8 cellular contexts compared by ENCODE assay signal in genomic region chr1:205122489-205122882, GRCh38. TPM values are rescaled to one million over a fixed set of nuclear protein-coding genes. Genes with fewer than 3 reads are reported as not detected.
A peak's percentile ranks its signal among the peaks of the same experiment; 100 is the strongest.
DNase-seq lines count a peak whose midpoint lies in the region; ATAC-seq, FAIRE-seq and TF ChIP-seq lines count a peak whose summit lies in the region.

No MANE protein-coding gene starts in this region.

- no peak overlapping the region for H2BK12ac ChIP-seq in H9 (ENCODE audit: insufficient read length, low read depth, low read length)

- H3K18ac ChIP-seq in H9 (ENCODE audit: insufficient read length, low read depth, low read length) = no peak overlapping the region

- H3K9me3 ChIP-seq in A549 (no peaks in the 10 kb centered on the region), H9 (ENCODE audit: control insufficient read depth, low read depth, low read length) (no peaks in the 10 kb centered on the region), heart right ventricle (no peaks in the 10 kb centered on the region)

- intact Hi-C loops in heart right ventricle (cut with DNase I) = loop anchor here in 4 of 10 donors (1.0 to 10.0 kb wide), 4 partner anchors 89 to 135 kb away; partner anchors contain the start of genes DSTYK (in 1 of the 4) and TMCC2 (in 1 of the 4)

- peak; percentile 25; the same call in 1 of the 3 replicates for TF ChIP-seq CTCF in A549 (IDR thresholded peaks at IDR 0.05)
- TF ChIP-seq CTCF in H9 (conservative IDR thresholded peaks at IDR 0.05) = peak; percentile 12; the same call in 1 of the 3 replicates
- peak; percentile 59; the same call in 1 of the 2 replicates for TF ChIP-seq CTCF in VCaP (conservative IDR thresholded peaks at IDR 0.05)
- peak in 3 of 9 donors; percentile 3 to 14 (median 3) for TF ChIP-seq CTCF in heart right ventricle (IDR thresholded peaks at IDR 0.05)
- TF ChIP-seq CTCF in GM10266 (IDR thresholded peaks at IDR 0.05; ENCODE audit: control insufficient read depth, insufficient read depth, low read depth, missing control alignments) = no peak

- peaks cover 3 to 12% (median 9%) of the 10 kb centered on the region in 3 experiments; a peak in 6 of 7 replicates for H3K36me3 Mint-ChIP-seq in H9 (ENCODE audit: insufficient read depth in 1 of 3, low read depth in 3 of 3)

- H3K27ac Mint-ChIP-seq in H9 = peak overlapping the region; percentile 100; a peak in 6 of 7 replicates

- H3K4me2 ChIP-seq in A549 (peak overlapping the region; percentile 91), H9 (ENCODE audit: insufficient read depth, insufficient read length, low read length) (peak overlapping the region; percentile 98)

- POLR2A ChIA-PET in A549 (lab: Yijun Ruan, JAX) = interaction anchor here (1.5 to 1.8 kb wide), 2 partner anchors 19 to 105 kb away, joined by 4 to 9 read pairs; partner anchors contain the start of gene TMCC2

- no peak overlapping the region for H3T11ph ChIP-seq in H9 (ENCODE audit: low read length)

- H2BK15ac ChIP-seq in H9 (ENCODE audit: low read depth, low read length) = no peak overlapping the region

- H4K20me1 ChIP-seq in H9 (ENCODE audit: control insufficient read depth, insufficient read depth, insufficient read length) = no peaks in the 10 kb centered on the region

- FAIRE-seq in A549 (lab: Jason Lieb, UNC) = no peak

- H3K27ac ChIP-seq in A549 (peak overlapping the region; percentile 89 to 96), H9 (ENCODE audit: insufficient read length, low read depth, low read length) (peak overlapping the region; percentile 79), VCaP (peak overlapping the region; percentile 94), heart right ventricle (peak overlapping the region; percentile 88 to 98 (median 94)), skin epidermis (peak overlapping the region in 20 of 21 experiments; percentile 83 to 98 (median 94))

- peaks cover 18% of the 10 kb centered on the region in 2 experiments for H3K4me1 Mint-ChIP-seq in H9

- H2AK5ac ChIP-seq in H9 (ENCODE audit: insufficient read length, low read length) = no peak overlapping the region

- no peak overlapping the region for H2BK120ac ChIP-seq in H9 (ENCODE audit: low read depth, low read length, poor library complexity, severe bottlenecking)

- no peak overlapping the region for H3K56ac ChIP-seq in H9 (ENCODE audit: insufficient read length, low read depth, low read length)

- H3K27me3 ChIP-seq in H9 (ENCODE audit: insufficient read depth, low read length) (no peaks in the 10 kb centered on the region), heart right ventricle (no peaks in the 10 kb centered on the region)

- H4K91ac ChIP-seq in H9 (ENCODE audit: insufficient read length, low read depth, low read length) = no peak overlapping the region

- H3K23ac ChIP-seq in H9 (ENCODE audit: insufficient read length, low read depth, low read length) = no peak overlapping the region

- H3K4me1 ChIP-seq in A549 (peaks cover 21% of the 10 kb centered on the region), H9 (ENCODE audit: insufficient read depth, low read length) (no peaks in the 10 kb centered on the region), heart right ventricle (peaks cover 10 to 35% (median 29%) of the 10 kb centered on the region in 9 donors)

- H3K23me2 ChIP-seq in H9 (ENCODE audit: insufficient read length, low read depth, low read length, poor library complexity, severe bottlenecking) = peaks cover 7% of the 10 kb centered on the region

- H3K14ac ChIP-seq in H9 (ENCODE audit: insufficient read depth, low read length) = no peak overlapping the region

- peak overlapping the region; percentile 22 for H2AFZ ChIP-seq in H9 (ENCODE audit: low read length)

- no peak overlapping the region for H2BK20ac ChIP-seq in H9 (ENCODE audit: low read depth, low read length, poor library complexity, severe bottlenecking)

- peaks cover 4% of the 10 kb centered on the region for H3K79me1 ChIP-seq in H9 (ENCODE audit: insufficient read depth, low read depth, low read length, poor library complexity, severe bottlenecking)

- peak; percentile 45 to 49; a peak in 5 of 6 replicates for ATAC-seq in A549
- ATAC-seq in heart right ventricle = peak in 3 of 8 donors; percentile 1 to 9 (median 6)

- H3K4ac ChIP-seq in H9 (ENCODE audit: low read depth, low read length) = no peak overlapping the region

- 4% methylated on average over 9 of the region's 9 CpGs for WGBS in A549 (ENCODE audit: missing lambda C conversion rate)
- WGBS in H9 (ENCODE audit: extremely low coverage, insufficient read length, low lambda C conversion rate) = no CpG with 5 or more reads among the region's 9 CpGs
- 21% methylated on average over 9 of the region's 9 CpGs for WGBS in heart right ventricle, 2 donors

- CTCF ChIA-PET in A549 (lab: Yijun Ruan, JAX) = interaction anchor here (0.6 to 5.9 kb wide), 19 partner anchors 12 to 148 kb away, joined by 3 to 56 read pairs (median 5); partner anchors contain the start of gene TMCC2

- peak overlapping the region; percentile 63 for H3K9ac ChIP-seq in H9 (ENCODE audit: extremely low read depth, insufficient read length, low read length)

- H4K5ac ChIP-seq in H9 (ENCODE audit: insufficient read length, low read depth, low read length) = no peak overlapping the region

- TF ChIP-seq EP300 in A549 (IDR thresholded peaks at IDR 0.05) = no peak

- H3K79me2 ChIP-seq in H9 (ENCODE audit: insufficient read depth, low read length) = peaks cover 18% of the 10 kb centered on the region; the same call in 1 of the 2 replicates

- peak overlapping the region; percentile 100 for H3K4me3 Mint-ChIP-seq in H9

- H3K4me3 ChIP-seq in A549 (peak overlapping the region; percentile 92), heart right ventricle (peak overlapping the region; percentile 13 to 95 (median 86)), skin epidermis (peak overlapping the region; percentile 60 to 96 (median 81))

- DNase-seq in A549 (ENCODE audit: low read depth in 1 of 2, low spot score in 1 of 2) (no peak), H9 (no peak), heart right ventricle (no peak), hepatic stellate cell (ENCODE audit: low spot score) (no peak), RKO (ENCODE audit: low spot score) (no peak), GM10266 (ENCODE audit: extremely low spot score) (no peak)

- TF ChIP-seq RAD21 in A549 (conservative IDR thresholded peaks at IDR 0.05 in 1 of 2, IDR thresholded peaks at IDR 0.05 in 1 of 2) = no peak

- no peaks in the 10 kb centered on the region for H3K9me3 Mint-ChIP-seq in H9

- no peak overlapping the region for H4K8ac ChIP-seq in H9 (replicated peaks; ENCODE audit: insufficient read length, low read depth, low read length)

- peaks cover 0 to 22% (median 0%) of the 10 kb centered on the region in 9 donors for H3K36me3 ChIP-seq in heart right ventricle

- TF ChIP-seq POLR2A in A549 (IDR thresholded peaks at IDR 0.05; ENCODE audit: low read length) = no peak

- no peak overlapping the region for H2BK5ac ChIP-seq in H9 (ENCODE audit: insufficient read length, low read length)

- no peaks in the 10 kb centered on the region for H3K27me3 Mint-ChIP-seq in H9 (ENCODE audit: low read depth)

TF ChIP-seq in A549, 52 proteins besides CTCF, POLR2A, EP300 and RAD21:
- TF ChIP-seq PHF8 (IDR thresholded peaks at IDR 0.05; ENCODE audit: borderline replicate concordance, low read depth) = peak; percentile 38; the same call in 1 of the 2 replicates
- no peak for TF ChIP-seq RCOR1 (IDR thresholded peaks at IDR 0.05; ENCODE audit: low read depth, low read length)

RNA-seq across cellular contexts. Expression of gene RBBP5, which starts 0.7 kb away (rescaled TPM):
- polyA plus RNA-seq in A549 (2011; rRNA removed) = 18.6 and 21.8 TPM in 2 replicates
- polyA plus RNA-seq in A549 (2012; cell fraction: cytosol; rRNA removed) = 5.2 and 5.5 TPM in 2 replicates
- polyA plus RNA-seq in A549 (2012; cell fraction: nucleus; rRNA removed) = 2.9 and 4.5 TPM in 2 replicates
- 14.1 to 15.9 TPM (median 14.5 TPM) in 3 replicates for polyA plus RNA-seq in A549 (2017; fragmentation: RNase III; extraction: RNeasy Plus Mini Kit Qiagen cat#74134 plus additional on column Dnase treatment)
- 19.7 and 21.4 TPM in 2 replicates for polyA minus RNA-seq in A549 (2011; rRNA and poly(A)+ RNA removed)
- total RNA-seq in H9 (2021) = 17.3 and 18.3 TPM in 2 replicates
- total RNA-seq in heart right ventricle = 10 to 100 TPM in 3 of 10 donors, 1 to 10 TPM in 7; 8.2 to 12.4 (median 9.1) TPM
- polyA plus RNA-seq in heart right ventricle = 1 to 10 TPM; 3.4 to 4.0 TPM

RNA-seq across cellular contexts. Expression of gene TMEM81, which starts 38.2 kb away (rescaled TPM):
- polyA plus RNA-seq in A549 (2011; rRNA removed) (4.3 and 5.4 TPM in 2 replicates), A549 (2017; fragmentation: RNase III; extraction: RNeasy Plus Mini Kit Qiagen cat#74134 plus additional on column Dnase treatment) (2.0 to 2.3 TPM (median 2.2 TPM) in 3 replicates), heart right ventricle (1 to 10 TPM; 2.7 to 3.4 TPM)
- polyA plus RNA-seq in A549 (2012; cell fraction: cytosol; rRNA removed) = 1.4 and 1.5 TPM in 2 replicates
- polyA plus RNA-seq in A549 (2012; cell fraction: nucleus; rRNA removed) = 1.8 and 3.6 TPM in 2 replicates
- 6.2 and 7.4 TPM in 2 replicates for polyA minus RNA-seq in A549 (2011; rRNA and poly(A)+ RNA removed)
- total RNA-seq in H9 (2021) (2.8 and 3.0 TPM in 2 replicates), heart right ventricle (1 to 10 TPM; 1.6 to 3.8 (median 2.1) TPM)
